20 cellular contexts compared by ENCODE assay signal in the genomic region with DNA sequence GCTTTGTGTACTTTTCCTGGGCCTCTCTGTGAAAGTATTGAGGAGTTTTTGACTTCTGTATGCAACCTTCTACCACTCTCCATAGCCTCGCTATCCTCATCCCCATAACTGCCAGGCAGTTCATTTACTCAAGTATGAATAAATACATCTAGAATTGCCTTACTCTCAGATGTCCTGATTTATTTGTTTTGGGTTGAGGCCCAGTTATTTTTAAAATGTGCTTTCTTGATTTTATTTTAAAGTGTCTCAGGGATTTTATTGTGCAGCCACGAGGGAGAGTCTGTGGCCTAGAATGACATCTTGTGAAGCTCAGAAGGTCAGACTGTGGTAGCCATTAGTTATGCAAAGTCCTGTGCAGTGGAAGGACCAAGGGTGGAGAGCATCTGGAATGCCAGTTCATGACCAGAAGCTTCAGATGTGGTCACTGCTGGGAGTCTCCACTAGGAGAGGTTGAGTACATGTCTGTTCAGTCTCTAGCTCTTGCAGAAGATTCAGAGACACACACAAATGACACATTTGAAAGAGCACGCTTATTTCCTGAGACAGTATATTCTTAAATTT.
"Had no signal": no experiment of that assay in that cellular context is flagged by ENCODE, and none has a peak within 500 bp of the region (broad histone marks: within the 10 kb centered on the region; RNA-seq: fewer than 3 reads in every experiment).

No MANE protein-coding gene starts in this region.

- ATAC-seq: activated CD8-positive, alpha-beta T cell treated with anti-CD3 and anti-CD28 coated beads for 36 hours; activated T-cell treated with anti-CD3 and anti-CD28 coated beads, Interleukin-2, amount 50 U/mL, for 4 hours; gastroesophageal sphincter; naive thymus-derived CD4-positive, alpha-beta T cell; sciatic nerve; WTC11 had no signal

- H3K27ac ChIP-seq: epithelial cell of prostate, gastroesophageal sphincter, heart right ventricle, ovary, stomach, testis, upper lobe of left lung had no signal

- H3K4me1 ChIP-seq: gastroesophageal sphincter, heart right ventricle, stomach, testis, upper lobe of left lung had no signal

- H3K27me3 ChIP-seq: gastroesophageal sphincter, heart right ventricle, ovary, stomach, testis, upper lobe of left lung had no signal

- H3K4me3 ChIP-seq: gastroesophageal sphincter, heart right ventricle, lung, ovary, stomach, testis, upper lobe of left lung had no signal

- DNase-seq: activated CD4-positive, alpha-beta T cell treated with anti-CD3 and anti-CD28 coated beads for 4 hours; activated CD8-positive, alpha-beta T cell treated with anti-CD3 and anti-CD28 coated beads for 36 hours; activated effector memory CD4-positive, alpha-beta T cell treated with Interleukin-2 at 50 U/mL for 16 hours; activated naive CD4-positive, alpha-beta T cell treated with anti-CD3 and anti-CD28 coated beads, Interleukin-2, amount 50 U/mL, for 16 hours; activated T-cell treated with anti-CD3 and anti-CD28 coated beads, Interleukin-2, amount 50 U/mL, for 4 hours; cortex of kidney; effector memory CD4-positive, alpha-beta T cell; heart right ventricle; naive thymus-derived CD4-positive, alpha-beta T cell; ovary; stimulated activated CD4-positive, alpha-beta T cell treated with anti-CD3 and anti-CD28 coated beads, Interleukin-2, amount 100 ng/mL, for 24 hours; stomach; T-helper 2 cell; testis; upper lobe of left lung had no signal

- H3K36me3 ChIP-seq: gastroesophageal sphincter, heart right ventricle, ovary, stomach, upper lobe of left lung had no signal

- H3K9me3 ChIP-seq: gastroesophageal sphincter, heart right ventricle, ovary, stomach, testis, upper lobe of left lung had no signal
